In the genomic region with DNA sequence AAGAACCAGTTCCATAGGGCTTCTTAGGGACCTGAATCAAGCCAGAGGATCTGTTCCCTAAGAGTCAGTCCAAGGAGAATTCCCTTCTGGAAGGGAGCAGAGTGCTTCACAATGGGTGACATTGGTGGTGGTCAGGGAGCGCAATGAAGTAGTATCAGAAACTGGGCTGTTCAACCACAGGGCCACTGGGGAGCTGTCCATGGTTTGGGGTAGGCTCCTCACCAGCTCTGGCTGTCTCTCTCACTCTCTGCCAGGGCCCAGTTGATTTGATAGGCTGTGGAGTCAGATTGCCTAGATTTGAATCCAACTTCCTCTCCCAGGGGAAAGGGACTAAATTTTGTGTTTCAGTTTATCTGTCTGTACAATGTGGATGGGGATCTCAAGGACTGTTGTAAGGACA, we compare ENCODE assay signal across 1 cellular context.
TF ChIP-seq lines count a peak whose summit lies in the region.

No MANE protein-coding gene starts in this region.

TF ChIP-seq in WTC11, 78 proteins besides CTCF, POLR2A, EP300 and RAD21 (continued from another document):
- TF ChIP-seq SMAD3 (CRISPR knock-in tag; IDR thresholded peaks at IDR 0.05; ENCODE audit: borderline replicate concordance) (peak; percentile 36; the same call in 1 of the 2 replicates), NFATC4 (CRISPR knock-in tag; IDR thresholded peaks at IDR 0.05) (no peak)
